ENCODE assay signal across 8 cellular contexts in the genomic region with DNA sequence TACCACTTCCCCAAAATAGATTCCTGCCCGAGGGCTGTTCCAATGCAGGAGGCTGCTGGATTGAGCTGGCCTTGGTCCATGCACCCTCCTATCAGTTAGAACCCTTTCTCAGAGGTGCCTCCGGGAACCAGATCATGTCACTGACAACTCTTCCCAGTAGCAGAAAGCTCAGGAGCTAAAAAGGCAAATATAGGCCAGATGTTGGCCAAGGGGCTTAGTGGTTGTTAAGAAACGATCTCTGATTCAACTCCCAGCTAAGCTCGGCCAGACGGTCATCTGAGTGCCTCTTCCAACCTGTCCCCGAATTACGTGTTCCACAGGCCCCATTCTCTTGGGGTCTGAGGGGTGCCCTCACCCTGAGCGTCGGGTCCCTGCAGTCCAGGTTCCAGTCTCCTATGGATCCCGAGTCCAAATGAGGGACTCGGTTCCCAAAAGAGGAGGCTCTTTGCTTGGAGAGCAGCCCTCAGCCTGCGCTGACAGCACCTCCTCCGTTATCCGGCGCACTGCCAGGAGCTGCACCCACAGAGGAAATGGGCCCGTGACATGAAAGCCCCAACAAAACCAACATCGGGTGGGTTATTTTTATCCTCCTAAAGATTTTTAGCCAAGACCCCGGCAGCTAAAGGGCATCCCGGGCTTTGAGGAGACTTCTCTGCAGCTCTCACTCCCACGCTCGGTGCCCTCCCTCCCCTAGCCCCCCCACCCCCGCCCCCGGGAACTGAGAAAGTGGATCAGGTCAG.
DNase-seq lines count a peak whose midpoint lies in the region; ATAC-seq and TF ChIP-seq lines count a peak whose summit lies in the region.

No MANE protein-coding gene starts in this region.

- H3K4me3 ChIP-seq in Peyer's patch (peak overlapping the region in 1 of 4 donors; percentile 9), adipocyte (ENCODE audit: low read length) (no peak overlapping the region), mesendoderm (ENCODE audit: low read length) (no peak overlapping the region)

- H3K27me3 ChIP-seq in Peyer's patch (no peaks in the 10 kb centered on the region), adipocyte (replicated peaks; ENCODE audit: control insufficient read depth, insufficient read depth, low read length) (peaks cover 8% of the 10 kb centered on the region), mesendoderm (ENCODE audit: insufficient read depth, low read length, poor library complexity) (no peaks in the 10 kb centered on the region)

- H2BK120ac ChIP-seq in mesendoderm (ENCODE audit: low read depth, low read length) = no peak overlapping the region

- H3K4me1 ChIP-seq in Peyer's patch = peaks cover 0 to 26% (median 22%) of the 10 kb centered on the region in 4 donors
- peaks cover 4% of the 10 kb centered on the region for H3K4me1 ChIP-seq in adipocyte (ENCODE audit: control insufficient read depth, insufficient read depth, low read length)
- H3K4me1 ChIP-seq in mesendoderm (ENCODE audit: control insufficient read depth, low read depth, low read length) = no peaks in the 10 kb centered on the region

- no peak overlapping the region for H2BK15ac ChIP-seq in mesendoderm (replicated peaks; ENCODE audit: low read depth)

- ATAC-seq in GM18505 (IDR thresholded peaks at IDR 0.05; ENCODE audit: unreplicated experiment) = peak; percentile 39
- no peak for ATAC-seq in GM19324 (IDR thresholded peaks at IDR 0.05; ENCODE audit: low FRiP score, unreplicated experiment)

- H3K36me3 ChIP-seq in Peyer's patch (no peaks in the 10 kb centered on the region), adipocyte (ENCODE audit: control insufficient read depth, insufficient read depth, low read length, severe bottlenecking) (no peaks in the 10 kb centered on the region), mesendoderm (ENCODE audit: control insufficient read depth, insufficient read depth, low read length) (no peaks in the 10 kb centered on the region)

- H3K23ac ChIP-seq in mesendoderm (ENCODE audit: low read length) = no peak overlapping the region

- H2AK5ac ChIP-seq in mesendoderm (ENCODE audit: low read length) = no peak overlapping the region

- H3K79me2 ChIP-seq in mesendoderm (ENCODE audit: control insufficient read depth, insufficient read depth, low read length) = no peaks in the 10 kb centered on the region

- H3K9me3 ChIP-seq in Peyer's patch (no peaks in the 10 kb centered on the region), adipocyte (ENCODE audit: control insufficient read depth, low read length) (no peaks in the 10 kb centered on the region)

- H3K4me2 ChIP-seq in mesendoderm (ENCODE audit: low read length) = no peak overlapping the region

- DNase-seq in Peyer's patch (peak in 2 of 3 donors; percentile 62 to 72), adipocyte (ENCODE audit: low read depth) (peak; percentile 19), occipital lobe (lab: John Stamatoyannopoulos, UW) (peak; percentile 44), DMS79 treated with DMSO at 0.1 percent for 48 hours (lab: John Stamatoyannopoulos, UW) (no peak), superior temporal gyrus (ENCODE audit: extremely low spot score) (no peak), mesendoderm (no peak)

- TF ChIP-seq POLR2A in GM18505 (IDR thresholded peaks at IDR 0.05; ENCODE audit: borderline replicate concordance, extremely low read depth, insufficient read depth, insufficient read length) (no peak), Peyer's patch (IDR thresholded peaks at IDR 0.05) (no peak)

- H4K5ac ChIP-seq in mesendoderm (ENCODE audit: low read length) = no peak overlapping the region

- no CpG with 5 or more reads among the region's 23 CpGs for WGBS in mesendoderm (ENCODE audit: extremely low coverage, insufficient coverage, low lambda C conversion rate)

- H3K27ac ChIP-seq in Peyer's patch (peak overlapping the region in 1 of 4 donors; percentile 25), mesendoderm (ENCODE audit: low read depth, low read length) (no peak overlapping the region)

- no peak overlapping the region for H4K8ac ChIP-seq in mesendoderm (ENCODE audit: low read depth, low read length)

- TF ChIP-seq CTCF in Peyer's patch (IDR thresholded peaks at IDR 0.05) = no peak

- no peak overlapping the region for H3K18ac ChIP-seq in mesendoderm (ENCODE audit: low read length)

- no peak overlapping the region for H3K4ac ChIP-seq in mesendoderm (ENCODE audit: low read depth, low read length)

- H2BK5ac ChIP-seq in mesendoderm (ENCODE audit: low read length) = no peak overlapping the region

- H3K9ac ChIP-seq in adipocyte (ENCODE audit: low read length) (no peak overlapping the region), mesendoderm (ENCODE audit: low read length) (no peak overlapping the region)

- H3K79me1 ChIP-seq in mesendoderm (ENCODE audit: low read length) = no peaks in the 10 kb centered on the region

- H3K56ac ChIP-seq in mesendoderm (ENCODE audit: low read length) = no peak overlapping the region

Comparison
In these comparisons a context has a peak if more than half of its experiments do, and no peak if none do; other contexts are left out.
1. DNase-seq: peak in Peyer's patch (2 of 3), adipocyte (single experiment) and occipital lobe (single experiment); none in DMS79 treated with DMSO at 0.1 percent for 48 hours (single experiment), superior temporal gyrus (single experiment) and mesendoderm (single experiment).